In the genomic region with DNA sequence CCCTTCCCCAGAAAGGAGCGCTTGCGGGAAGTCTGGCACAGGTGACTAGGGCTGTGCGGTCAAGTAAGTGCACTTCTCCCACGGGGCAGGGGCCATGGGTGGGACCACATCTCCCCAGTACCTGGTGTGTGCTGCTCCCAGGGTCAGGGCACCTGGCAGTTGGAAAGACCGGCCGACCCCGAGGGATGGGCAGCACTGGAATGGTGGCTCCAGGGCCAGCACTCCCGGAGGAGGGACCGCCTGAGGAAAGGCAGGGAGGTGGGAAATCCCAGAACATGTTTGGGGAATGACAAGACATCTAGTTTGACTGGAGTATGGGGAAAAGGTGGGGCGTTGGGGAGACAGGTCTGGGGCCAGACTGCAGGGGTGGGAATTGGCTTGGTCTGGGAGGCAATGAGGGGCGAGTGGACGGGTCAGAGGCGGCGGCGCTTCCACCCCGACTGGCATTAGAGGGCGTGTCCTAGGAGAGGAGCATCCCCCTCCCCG, we compare ENCODE assay signal across 8 cellular contexts. TPM values are rescaled to one million over a fixed set of nuclear protein-coding genes. Genes with fewer than 3 reads are reported as not detected.
DNase-seq lines count a peak whose midpoint lies in the region; ATAC-seq and TF ChIP-seq lines count a peak whose summit lies in the region.

No MANE protein-coding gene starts in this region.

- H3K9ac ChIP-seq in mucosa of stomach (ENCODE audit: low read length), result peak overlapping the region; percentile 75

- no peaks in the 10 kb centered on the region for H3K9me3 Mint-ChIP-seq in stimulated activated naive CD8-positive, alpha-beta T cell treated with anti-CD3 and anti-CD28 coated beads, Interleukin-15, Interleukin-2, amounts not matched to agents 100 ng/mL and 50 ng/mL, for 24 hours
- peaks cover 4% of the 10 kb centered on the region for H3K9me3 Mint-ChIP-seq in chondrocyte (ENCODE audit: low read depth)

- peak overlapping the region; percentile 71 for H3K4me3 Mint-ChIP-seq in stimulated activated naive CD8-positive, alpha-beta T cell treated with anti-CD3 and anti-CD28 coated beads, Interleukin-15, Interleukin-2, amounts not matched to agents 100 ng/mL and 50 ng/mL, for 24 hours
- peak overlapping the region; percentile 80 for H3K4me3 Mint-ChIP-seq in chondrocyte (ENCODE audit: unreplicated experiment)

- H3K27ac Mint-ChIP-seq in stimulated activated naive CD8-positive, alpha-beta T cell treated with anti-CD3 and anti-CD28 coated beads, Interleukin-15, Interleukin-2, amounts not matched to agents 100 ng/mL and 50 ng/mL, for 24 hours, result peak overlapping the region; percentile 65
- peak overlapping the region; percentile 51 for H3K27ac Mint-ChIP-seq in chondrocyte (ENCODE audit: unreplicated experiment)

- ATAC-seq in stimulated activated naive CD8-positive, alpha-beta T cell treated with anti-CD3 and anti-CD28 coated beads, Interleukin-15, Interleukin-2, amounts not matched to agents 100 U/mL and 50 U/mL, for 24 hours, result no peak
- ATAC-seq in HG03342 (IDR thresholded peaks at IDR 0.05; ENCODE audit: unreplicated experiment), result no peak

- H3K36me3 Mint-ChIP-seq in stimulated activated naive CD8-positive, alpha-beta T cell treated with anti-CD3 and anti-CD28 coated beads, Interleukin-15, Interleukin-2, amounts not matched to agents 100 ng/mL and 50 ng/mL, for 24 hours (ENCODE audit: low read depth), result no peaks in the 10 kb centered on the region
- peaks cover 3% of the 10 kb centered on the region for H3K36me3 Mint-ChIP-seq in chondrocyte (ENCODE audit: low read depth)

- peaks cover 21% of the 10 kb centered on the region for H3K27me3 ChIP-seq in mucosa of stomach (ENCODE audit: control insufficient read depth, insufficient read depth, low read length)

- no peaks in the 10 kb centered on the region for H3K27me3 Mint-ChIP-seq in stimulated activated naive CD8-positive, alpha-beta T cell treated with anti-CD3 and anti-CD28 coated beads, Interleukin-15, Interleukin-2, amounts not matched to agents 100 ng/mL and 50 ng/mL, for 24 hours
- no peaks in the 10 kb centered on the region for H3K27me3 Mint-ChIP-seq in chondrocyte (ENCODE audit: low read depth)

- no peak for TF ChIP-seq CTCF in chondrocyte (IDR thresholded peaks at IDR 0.05)

- no peaks in the 10 kb centered on the region for H3K9me3 ChIP-seq in mucosa of stomach (ENCODE audit: control insufficient read depth, low read length)

- no peak for DNase-seq in stimulated activated naive CD8-positive, alpha-beta T cell treated with anti-CD3 and anti-CD28 coated beads, Interleukin-15, Interleukin-2, amounts not matched to agents 100 U/mL and 50 U/mL, for 24 hours
- DNase-seq in chondrocyte (ENCODE audit: low spot score) (peak; percentile 93), superior temporal gyrus (ENCODE audit: extremely low spot score) (no peak), ecto neural progenitor cell (ENCODE audit: low spot score) (no peak), putamen (ENCODE audit: low spot score) (no peak)

- H3K4me1 ChIP-seq in mucosa of stomach (ENCODE audit: control insufficient read depth, insufficient read depth, low read length), result peaks cover 44% of the 10 kb centered on the region

- H3K4me1 Mint-ChIP-seq in stimulated activated naive CD8-positive, alpha-beta T cell treated with anti-CD3 and anti-CD28 coated beads, Interleukin-15, Interleukin-2, amounts not matched to agents 100 ng/mL and 50 ng/mL, for 24 hours (ENCODE audit: low read depth), result peaks cover 40% of the 10 kb centered on the region
- H3K4me1 Mint-ChIP-seq in chondrocyte (ENCODE audit: low read depth), result peaks cover 55% of the 10 kb centered on the region

- no peaks in the 10 kb centered on the region for H3K36me3 ChIP-seq in mucosa of stomach (ENCODE audit: control insufficient read depth, insufficient read depth, low read length)

- H3K4me3 ChIP-seq in mucosa of stomach (ENCODE audit: low read length), result no peak overlapping the region

RNA-seq across cellular contexts. Expression of gene GLIPR2, which starts 0.7 kb away (rescaled TPM):
- total RNA-seq in chondrocyte, result 101 to 110 TPM (median 102 TPM) in 3 replicates

RNA-seq across cellular contexts. Expression of gene CCIN, which starts 33.4 kb away (rescaled TPM):
- total RNA-seq in chondrocyte, result 2.4 to 2.7 TPM (median 2.4 TPM) in 3 replicates

RNA-seq across cellular contexts. Expression of gene CLTA, which starts 54.9 kb away (rescaled TPM):
- 200 to 243 TPM (median 240 TPM) in 3 replicates for total RNA-seq in chondrocyte
